ENCODE assay signal across 4 cellular contexts in genomic region chr11:65003968-65004367, GRCh38. TPM values are rescaled to one million over a fixed set of nuclear protein-coding genes. Genes with fewer than 3 reads are reported as not detected.
"Had no signal": no experiment of that assay in that cellular context is flagged by ENCODE, and none has a peak within 500 bp of the region (broad histone marks: within the 10 kb centered on the region; RNA-seq: fewer than 3 reads in every experiment).

No MANE protein-coding gene starts in this region.

RNA-seq across cellular contexts. Expression of gene MAJIN, which starts 32.1 kb away (rescaled TPM):
- total RNA-seq: LHCN-M2, M059J, MCF 10A, NCI-H460 had no signal
